7 cellular contexts compared by ENCODE assay signal in genomic region chr7:149284850-149285580, GRCh38. TPM values are rescaled to one million over a fixed set of nuclear protein-coding genes. Genes with fewer than 3 reads are reported as not detected.
A peak's percentile ranks its signal among the peaks of the same experiment; 100 is the strongest.
DNase-seq lines count a peak whose midpoint lies in the region; ATAC-seq, FAIRE-seq and TF ChIP-seq lines count a peak whose summit lies in the region.

No MANE protein-coding gene starts in this region.

- no peaks in the 10 kb centered on the region for H3K9me3 ChIP-seq in kidney (ENCODE audit: control insufficient read depth in 1 of 2, low read length in 2 of 2)

- peak overlapping the region; percentile 20 to 46 for H3K9ac ChIP-seq in kidney (ENCODE audit: low read length in 2 of 2)

- FAIRE-seq in kidney (lab: Jason Lieb, UNC): no peak

- no peak for TF ChIP-seq CTCF in kidney (IDR thresholded peaks at IDR 0.05; ENCODE audit: borderline replicate concordance, extremely low read depth, insufficient read depth)

- H3K27ac ChIP-seq in kidney (ENCODE audit: low read depth in 2 of 2, low read length in 2 of 2): no peak overlapping the region

- peak; percentile 97 for ATAC-seq in GM18511 (IDR thresholded peaks at IDR 0.05; ENCODE audit: unreplicated experiment)
- ATAC-seq in HG02973 (IDR thresholded peaks at IDR 0.05; ENCODE audit: unreplicated experiment): peak; percentile 96

- peaks cover 0 to 5% of the 10 kb centered on the region in 2 donors for H3K36me3 ChIP-seq in kidney (ENCODE audit: control insufficient read depth in 1 of 2, insufficient read depth in 2 of 2, low read length in 2 of 2)

- intact Hi-C loops in kidney (cut with DNase I): no loop called here

- DNase-seq in NCI-H2107 (lab: John Stamatoyannopoulos, UW) (peak; percentile 96), cerebellum (ENCODE audit: low spot score) (peak; percentile 96), kidney (peak; percentile 98)
- peak; percentile 97 for DNase-seq in activated CD4-positive, CD25-positive, alpha-beta regulatory T cell treated with anti-CD3 and anti-CD28 coated beads, Interleukin-2, amount 50 U/mL, for 72 hours
- DNase-seq in stimulated activated CD4-positive, alpha-beta T cell treated with anti-CD3 and anti-CD28 coated beads, Interleukin-15, amount 100 ng/mL, for 24 hours: peak; percentile 99

- peak overlapping the region; percentile 57 to 75 for H3K4me3 ChIP-seq in kidney (ENCODE audit: low read length in 2 of 2)

- H3K4me1 ChIP-seq in kidney (ENCODE audit: control insufficient read depth in 1 of 2, insufficient read depth in 1 of 2, low read depth in 1 of 2, low read length in 2 of 2): peaks cover 6% of the 10 kb centered on the region in 2 donors

RNA-seq across cellular contexts. Expression of gene ZNF783, which starts 23.0 kb away (rescaled TPM):
- total RNA-seq in cerebellum (13.1 TPM), kidney (21.8 TPM)
- polyA plus RNA-seq in kidney (ENCODE audit: insufficient read depth, low read depth, low replicate concordance): 3.6 TPM

RNA-seq across cellular contexts. Expression of gene ZNF212, which starts 45.6 kb away (rescaled TPM):
- total RNA-seq in cerebellum: 6.7 TPM
- 13.4 TPM for total RNA-seq in kidney
- 7.9 TPM for polyA plus RNA-seq in kidney (ENCODE audit: insufficient read depth, low read depth, low replicate concordance)
